8 cellular contexts compared by ENCODE assay signal in genomic region chr5:474826-475661, GRCh38. TPM values are rescaled to one million over a fixed set of nuclear protein-coding genes. Genes with fewer than 3 reads are reported as not detected.
A peak's percentile ranks its signal among the peaks of the same experiment; 100 is the strongest.
DNase-seq lines count a peak whose midpoint lies in the region; ATAC-seq, FAIRE-seq and TF ChIP-seq lines count a peak whose summit lies in the region.

No MANE protein-coding gene starts in this region.

- no peak for FAIRE-seq in bronchial epithelial cell (lab: Jason Lieb, UNC)

- no peak overlapping the region for H3K27ac ChIP-seq in HUES48 (ENCODE audit: low read depth, low read length)

- H3K9me3 ChIP-seq in HUES48 (ENCODE audit: control insufficient read depth, insufficient read depth, low read length), result no peaks in the 10 kb centered on the region

- H3K4me3 ChIP-seq in BJ (ENCODE audit: low read depth, low read length) (peak overlapping the region; percentile 48), HUES48 (ENCODE audit: low read depth, low read length) (peak overlapping the region; percentile 55), bronchial epithelial cell (ENCODE audit: low read depth, low read length) (peak overlapping the region; percentile 42)

- H3K4me1 ChIP-seq in HUES48 (ENCODE audit: control insufficient read depth, insufficient read depth, low read length), result peaks cover 4% of the 10 kb centered on the region; the same call in 1 of the 2 replicates

- TF ChIP-seq CTCF in BJ (IDR thresholded peaks at IDR 0.05; ENCODE audit: insufficient read depth, low read depth, low read length) (no peak), bronchial epithelial cell (IDR thresholded peaks at IDR 0.05; ENCODE audit: insufficient read depth, low read length, severe bottlenecking) (no peak)

- H3K9ac ChIP-seq in HUES48 (ENCODE audit: low read depth, low read length), result no peak overlapping the region

- POLR2A ChIA-PET in BJ (lab: Charles Lee), result no interaction called here

- CTCF ChIA-PET in BJ (lab: Yijun Ruan, JAX), result interaction anchor here (0.9 to 3.2 kb wide), 3 partner anchors 29 to 154 kb away, joined by 3 to 11 read pairs (median 5); partner anchors contain the start of gene AHRR

- H3K36me3 ChIP-seq in BJ (ENCODE audit: control insufficient read depth, insufficient read depth, low read length) (peaks cover 3% of the 10 kb centered on the region; the same call in 1 of the 2 replicates), HUES48 (ENCODE audit: control insufficient read depth, insufficient read depth, low read length) (0 out of 2 replicates have a peak, but pooled peaks cover under 1% of the 10 kb centered on the region), bronchial epithelial cell (ENCODE audit: control insufficient read depth, insufficient read depth, low read length) (no peaks in the 10 kb centered on the region)

- no peaks in the 10 kb centered on the region for H3K27me3 ChIP-seq in BJ (ENCODE audit: control insufficient read depth, insufficient read depth, low read length)
- H3K27me3 ChIP-seq in HUES48 (ENCODE audit: control insufficient read depth, insufficient read depth, low read length), result peaks cover 36% of the 10 kb centered on the region
- H3K27me3 ChIP-seq in bronchial epithelial cell (ENCODE audit: control insufficient read depth, insufficient read depth, low read length), result no peaks in the 10 kb centered on the region

- ATAC-seq in GM18861 (IDR thresholded peaks at IDR 0.05; ENCODE audit: unreplicated experiment) (no peak), GM19455 (IDR thresholded peaks at IDR 0.05; ENCODE audit: unreplicated experiment) (no peak), GM18520 (IDR thresholded peaks at IDR 0.05; ENCODE audit: unreplicated experiment) (no peak)

- DNase-seq in BJ (ENCODE audit: low read depth) (no peak), bronchial epithelial cell (ENCODE audit: low read depth) (no peak), mesenteric fat pad (ENCODE audit: low spot score) (peak; percentile 87), NAMALWA (ENCODE audit: low spot score) (no peak)

RNA-seq across cellular contexts. Expression of gene EXOC3, which starts 32.1 kb away (rescaled TPM):
- polyA plus RNA-seq in BJ (2011; rRNA removed), result 24.9 and 32.1 TPM in 2 replicates
- polyA minus RNA-seq in BJ (2011; rRNA and poly(A)+ RNA removed), result 24.5 and 27.8 TPM in 2 replicates
- total RNA-seq in bronchial epithelial cell (37.5 and 42.4 TPM in 2 replicates), mesenteric fat pad (58.5 TPM)

RNA-seq across cellular contexts. Expression of gene SLC9A3, which starts 49.2 kb away (rescaled TPM):
- polyA plus RNA-seq in BJ (2011; rRNA removed), result 0.98 and 1.2 TPM in 2 replicates
- 0.09 and 0.10 TPM in 2 replicates for polyA minus RNA-seq in BJ (2011; rRNA and poly(A)+ RNA removed)
- 0.64 and 1.6 TPM in 2 replicates for total RNA-seq in bronchial epithelial cell
- total RNA-seq in mesenteric fat pad, result 1.1 TPM
